21 cellular contexts compared by ENCODE assay signal in genomic region chr3:86303935-86304334, GRCh38.
DNase-seq lines count a peak whose midpoint lies in the region; ATAC-seq, FAIRE-seq and TF ChIP-seq lines count a peak whose summit lies in the region.
"Had no signal": no experiment of that assay in that cellular context is flagged by ENCODE, and none has a peak within 500 bp of the region (broad histone marks: within the 10 kb centered on the region; RNA-seq: fewer than 3 reads in every experiment).

No MANE protein-coding gene starts in this region.

- TF ChIP-seq CTCF in natural killer cell (IDR thresholded peaks at IDR 0.05) = no peak

- no peaks in the 10 kb centered on the region for H3K27me3 Mint-ChIP-seq in T-helper 2 cell treated with Interferon-gamma antibody and Interleukin-4, amounts not matched to agents 5 μg/mL and 100 μg/mL, for 36 hours (ENCODE audit: low read depth)
- no peaks in the 10 kb centered on the region for H3K27me3 Mint-ChIP-seq in natural killer cell (ENCODE audit: low read depth in 2 of 2)
- H3K27me3 Mint-ChIP-seq: CD4-positive, alpha-beta memory T cell had no signal

- no peaks in the 10 kb centered on the region for H3K4me1 Mint-ChIP-seq in T-helper 2 cell treated with Interferon-gamma antibody and Interleukin-4, amounts not matched to agents 5 μg/mL and 100 μg/mL, for 36 hours (ENCODE audit: low read depth)
- H3K4me1 Mint-ChIP-seq in natural killer cell = no peaks in the 10 kb centered on the region
- H3K4me1 Mint-ChIP-seq: CD4-positive, alpha-beta memory T cell; GM23338; H9 had no signal

- H3K27ac ChIP-seq in Karpas-422 (ENCODE audit: low read length) = no peak overlapping the region
- H3K27ac ChIP-seq: 22Rv1, A549 had no signal

- no peaks in the 10 kb centered on the region for H3K36me3 Mint-ChIP-seq in T-helper 2 cell treated with Interferon-gamma antibody and Interleukin-4, amounts not matched to agents 5 μg/mL and 100 μg/mL, for 36 hours (ENCODE audit: low read depth)
- no peaks in the 10 kb centered on the region for H3K36me3 Mint-ChIP-seq in natural killer cell
- H3K36me3 Mint-ChIP-seq: CD4-positive, alpha-beta memory T cell had no signal

- H3K4me3 ChIP-seq in Karpas-422 (ENCODE audit: low read length) = no peak overlapping the region
- H3K4me3 ChIP-seq: A549, GM23338 had no signal

- H3K9me3 ChIP-seq in Karpas-422 (ENCODE audit: low read length) = peaks cover 9% of the 10 kb centered on the region; the same call in 1 of the 2 replicates
- H3K9me3 ChIP-seq: A549 had no signal

- H3K4me2 ChIP-seq in Karpas-422 (ENCODE audit: low read depth, low read length, poor library complexity, severe bottlenecking) = no peak overlapping the region
- H3K4me2 ChIP-seq: A549, GM23338 had no signal

- FAIRE-seq in A204.1 (lab: Jason Lieb, UNC) = peak; percentile 94
- peak; percentile 60 for FAIRE-seq in RCC 7860 (lab: Jason Lieb, UNC)
- FAIRE-seq in colon (lab: Jason Lieb, UNC) = peak; percentile 43
- FAIRE-seq: A549, GM12892, GM19239 had no signal

- DNase-seq in RCC 7860 (ENCODE audit: low spot score) = no peak
- DNase-seq in T-helper 2 cell treated with Interferon-gamma antibody and Interleukin-4, amounts not matched to agents 5 μg/mL and 100 μg/mL, for 36 hours (ENCODE audit: low spot score) = no peak
- DNase-seq in natural killer cell = no peak
- no peak for DNase-seq in Karpas-422
- DNase-seq: ACHN; C1 segment of cervical spinal cord; Calu3; CD4-positive, alpha-beta memory T cell; COR-L47; DMS53; DMS79 treated with DMSO at 0.1 percent for 48 hours; H9; HFFc6 had no signal

- H3K79me2 ChIP-seq in Karpas-422 (ENCODE audit: low read length) = no peaks in the 10 kb centered on the region

- H3K9me2 ChIP-seq in Karpas-422 (replicated peaks; ENCODE audit: insufficient read depth, low read length) = no peaks in the 10 kb centered on the region

- peaks cover 13% of the 10 kb centered on the region for H3K9me3 Mint-ChIP-seq in T-helper 2 cell treated with Interferon-gamma antibody and Interleukin-4, amounts not matched to agents 5 μg/mL and 100 μg/mL, for 36 hours
- peaks cover 9 to 27% of the 10 kb centered on the region in 2 donors for H3K9me3 Mint-ChIP-seq in natural killer cell
- H3K9me3 Mint-ChIP-seq: GM23338 had no signal

- no peak for ATAC-seq in natural killer cell
- ATAC-seq: A549, GM23338, HCT116 had no signal

- no peak overlapping the region for H3K4me3 Mint-ChIP-seq in T-helper 2 cell treated with Interferon-gamma antibody and Interleukin-4, amounts not matched to agents 5 μg/mL and 100 μg/mL, for 36 hours
- no peak overlapping the region for H3K4me3 Mint-ChIP-seq in natural killer cell
- H3K4me3 Mint-ChIP-seq: CD4-positive, alpha-beta memory T cell; GM23338; H9; HFFc6 had no signal

- no peaks in the 10 kb centered on the region for H3K36me3 ChIP-seq in Karpas-422 (ENCODE audit: insufficient read depth, low read length)

- H3K9ac ChIP-seq in Karpas-422 (ENCODE audit: low read length) = no peak overlapping the region

- H2AFZ ChIP-seq in Karpas-422 (ENCODE audit: low read length) = no peak overlapping the region
- H2AFZ ChIP-seq: GM23338 had no signal

- intact Hi-C loops in natural killer cell (cut with micrococcal nuclease) = no loop called here

- H3K27me3 ChIP-seq in Karpas-422 (ENCODE audit: low read length) = no peaks in the 10 kb centered on the region

- H4K20me1 ChIP-seq in Karpas-422 (ENCODE audit: insufficient read depth, low read depth, low read length) = no peaks in the 10 kb centered on the region

- H3K4me1 ChIP-seq in Karpas-422 (ENCODE audit: low read length) = no peaks in the 10 kb centered on the region
- H3K4me1 ChIP-seq: A549 had no signal

- no peak overlapping the region for H3K27ac Mint-ChIP-seq in T-helper 2 cell treated with Interferon-gamma antibody and Interleukin-4, amounts not matched to agents 5 μg/mL and 100 μg/mL, for 36 hours
- H3K27ac Mint-ChIP-seq in natural killer cell = no peak overlapping the region
- H3K27ac Mint-ChIP-seq: CD4-positive, alpha-beta memory T cell; GM23338; H9; HFFc6 had no signal
